Comparison of ENCODE assay signal across 8 cellular contexts in the genomic region with DNA sequence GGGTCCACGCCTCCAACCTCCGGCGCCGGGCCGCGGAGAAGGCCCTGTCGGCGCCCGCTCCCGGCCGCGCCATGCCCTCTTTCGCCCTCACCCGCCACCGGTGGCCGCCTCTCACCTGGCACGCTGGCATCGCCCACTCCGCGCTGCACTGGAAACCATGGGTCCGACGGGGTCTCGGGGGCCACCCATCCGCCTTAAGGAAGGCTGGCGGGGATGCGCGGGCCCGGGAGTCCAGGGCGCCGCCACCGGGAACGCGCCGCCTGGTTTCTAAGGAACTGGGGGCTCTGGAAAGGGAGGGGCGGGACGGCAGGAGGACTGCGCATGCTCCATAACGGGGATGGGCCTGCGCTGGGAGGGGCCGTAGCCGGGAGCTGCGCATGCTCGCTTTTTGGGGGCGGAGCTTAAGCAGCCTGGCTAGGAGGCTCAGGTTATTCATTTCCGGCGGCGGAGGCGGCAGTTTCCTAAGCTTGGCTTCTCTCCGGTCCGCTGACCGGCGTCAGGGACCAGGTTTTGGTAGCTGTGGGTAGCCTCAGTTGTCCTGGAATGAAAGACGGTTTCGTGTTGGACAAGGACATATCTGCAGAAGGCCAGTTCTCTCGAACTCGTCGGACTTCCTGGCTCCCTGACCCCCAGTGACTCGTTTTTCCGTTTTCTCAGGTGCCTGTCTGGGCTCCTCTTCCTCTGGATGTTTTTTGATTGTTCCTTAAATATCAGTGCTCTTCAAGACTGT. TPM values are rescaled to one million over a fixed set of nuclear protein-coding genes. Genes with fewer than 3 reads are reported as not detected.
DNase-seq lines count a peak whose midpoint lies in the region; ATAC-seq and TF ChIP-seq lines count a peak whose summit lies in the region.

TSS of gene GFOD2 (minus strand) at position 269 of the 730 bp plus-strand sequence. CDS start 33,601 bp downstream, outside the sequence.

- 0 out of 2 replicates have a peak, but pooled peaks cover 6% of the 10 kb centered on the region for H4K20me1 ChIP-seq in DND-41 (ENCODE audit: insufficient read depth, low read length)
- H4K20me1 ChIP-seq in fibroblast of lung (ENCODE audit: control insufficient read depth, extremely low read depth, insufficient read depth, low read length): no peaks in the 10 kb centered on the region

- H3K9ac ChIP-seq in DND-41 (ENCODE audit: low read depth, low read length): peak within 1 kb of the TSS; percentile 66
- peak within 1 kb of the TSS; percentile 83 for H3K9ac ChIP-seq in fibroblast of lung (ENCODE audit: insufficient read depth, low read length)

- peak within 1 kb of the TSS; percentile 85 to 99 (median 98) for H3K27ac Mint-ChIP-seq in naive thymus-derived CD8-positive, alpha-beta T cell

- ATAC-seq in DND-41 (ENCODE audit: insufficient read depth, low read depth) (peak; percentile 88), GM21825 (IDR thresholded peaks at IDR 0.05; ENCODE audit: unreplicated experiment) (peak; percentile 80)
- ATAC-seq in naive thymus-derived CD8-positive, alpha-beta T cell: peak; percentile 91 to 92

- peak; percentile 97 for DNase-seq in DND-41
- DNase-seq in Kasumi-1 (lab: John Stamatoyannopoulos, UW): peak; percentile 88 to 89
- peak; percentile 89 for DNase-seq in RPMI7951 (ENCODE audit: low read depth)
- DNase-seq in activated T-helper 1 cell treated with anti-CD3 and anti-CD28 coated beads, Interleukin-2, amount 50 U/mL, for 16 hours (ENCODE audit: low read depth in 1 of 2, low spot score in 1 of 2): peak; percentile 97
- peak; percentile 86 to 93 for DNase-seq in fibroblast of lung (ENCODE audit: low read depth in 2 of 2)
- DNase-seq in naive thymus-derived CD8-positive, alpha-beta T cell: peak; percentile 93 to 100 (median 98)
- peak; percentile 89 to 98 (median 96) for DNase-seq in stimulated activated naive CD4-positive, alpha-beta T cell (lab: John Stamatoyannopoulos, UW)

- H3K4me2 ChIP-seq in DND-41 (ENCODE audit: insufficient read depth, low read length) (peak within 1 kb of the TSS; percentile 89), fibroblast of lung (ENCODE audit: extremely low read depth, insufficient read depth, low read length) (peak within 1 kb of the TSS; percentile 94)

- H3K36me3 ChIP-seq in DND-41 (ENCODE audit: insufficient read depth, low read length) (peaks cover 6% of the 10 kb centered on the region; the same call in 1 of the 2 replicates), fibroblast of lung (ENCODE audit: control insufficient read depth, insufficient read depth, low read length) (peaks cover 2% of the 10 kb centered on the region)

- H2AFZ ChIP-seq in DND-41 (ENCODE audit: low read depth, low read length): peak within 1 kb of the TSS; percentile 82
- peak within 1 kb of the TSS; percentile 81 for H2AFZ ChIP-seq in fibroblast of lung (ENCODE audit: low read length)

- no peaks in the 10 kb centered on the region for H3K27me3 Mint-ChIP-seq in naive thymus-derived CD8-positive, alpha-beta T cell

- H3K9me3 ChIP-seq in DND-41 (ENCODE audit: insufficient read depth, low read length, severe bottlenecking): no peaks in the 10 kb centered on the region
- H3K9me3 ChIP-seq in fibroblast of lung (ENCODE audit: control insufficient read depth, insufficient read depth, low read depth, low read length): no peaks in the 10 kb centered on the region

- H3K27me3 ChIP-seq in DND-41 (ENCODE audit: insufficient read depth, low read length, poor library complexity): no peaks in the 10 kb centered on the region
- H3K27me3 ChIP-seq in fibroblast of lung (ENCODE audit: control insufficient read depth, insufficient read depth, low read length): no peaks in the 10 kb centered on the region

- H3K79me2 ChIP-seq in DND-41 (ENCODE audit: insufficient read depth, low read length): peaks cover 47% of the 10 kb centered on the region
- H3K79me2 ChIP-seq in fibroblast of lung (ENCODE audit: control insufficient read depth, insufficient read depth, low read length): peaks cover 18% of the 10 kb centered on the region

- POLR2A ChIA-PET in naive thymus-derived CD8-positive, alpha-beta T cell (lab: Charles Lee): interaction anchor here (0.8 to 1.9 kb wide), 7 partner anchors 10 to 172 kb away, joined by 3 to 10 read pairs (median 4); partner anchors contain the start of genes ACD, C16orf86, ENKD1 and PARD6A

- H3K27ac ChIP-seq in DND-41 (ENCODE audit: low read length) (peak within 1 kb of the TSS; percentile 88), fibroblast of lung (ENCODE audit: insufficient read depth, low read length) (peak within 1 kb of the TSS; percentile 83)

- H3K9me3 Mint-ChIP-seq in naive thymus-derived CD8-positive, alpha-beta T cell: no peaks in the 10 kb centered on the region

- peak within 1 kb of the TSS; percentile 90 to 99 (median 98) for H3K4me3 Mint-ChIP-seq in naive thymus-derived CD8-positive, alpha-beta T cell

- no peaks in the 10 kb centered on the region for H3K36me3 Mint-ChIP-seq in naive thymus-derived CD8-positive, alpha-beta T cell

- TF ChIP-seq CTCF in DND-41 (IDR thresholded peaks at IDR 0.05; ENCODE audit: borderline replicate concordance, extremely low read depth, low read length, poor library complexity, severe bottlenecking) (no peak), fibroblast of lung (conservative IDR thresholded peaks at IDR 0.05 in 1 of 2, IDR thresholded peaks at IDR 0.05 in 1 of 2; ENCODE audit: low read depth in 1 of 2, low read length in 2 of 2) (no peak)

- peaks cover 22 to 40% (median 33%) of the 10 kb centered on the region in 4 donors for H3K4me1 Mint-ChIP-seq in naive thymus-derived CD8-positive, alpha-beta T cell

- H3K4me3 ChIP-seq in DND-41 (ENCODE audit: low read depth in 1 of 2, low read length in 2 of 2) (peak within 1 kb of the TSS; percentile 67 to 75), fibroblast of lung (replicated peaks in 1 of 4; ENCODE audit: control extremely low read depth in 1 of 4, insufficient read depth in 1 of 4, low read depth in 3 of 4, low read length in 4 of 4) (peak within 1 kb of the TSS; percentile 57 to 92 (median 84))

- H3K4me1 ChIP-seq in DND-41 (ENCODE audit: insufficient read depth, low read length) (peaks cover 31% of the 10 kb centered on the region), fibroblast of lung (ENCODE audit: control insufficient read depth, extremely low read depth, insufficient read depth, low read length) (peaks cover 4% of the 10 kb centered on the region)

RNA-seq across cellular contexts. Expression of gene GFOD2, which starts in this region (rescaled TPM):
- 11.1 and 12.4 TPM in 2 replicates for total RNA-seq in RPMI7951 (2014; rRNA removed; shearing (Covaris generic))
- 12.8 and 15.2 TPM in 2 replicates for total RNA-seq in fibroblast of lung
- 9.2 and 10.0 TPM in 2 replicates for polyA plus RNA-seq in fibroblast of lung
- 10.7 and 12.1 TPM in 2 replicates for polyA plus RNA-seq in fibroblast of lung (2012)
- polyA minus RNA-seq in fibroblast of lung (ENCODE audit: low replicate concordance): 12.6 and 19.3 TPM in 2 replicates
- total RNA-seq in naive thymus-derived CD8-positive, alpha-beta T cell: 10 to 100 TPM; 12.7 to 13.0 TPM
- polyA plus RNA-seq in naive thymus-derived CD8-positive, alpha-beta T cell: 10 to 100 TPM in 1 of 3 donors, 1 to 10 TPM in 2; 6.0 to 10.9 (median 6.5) TPM

Comparison
In these comparisons a context has a peak if more than half of its experiments do, and no peak if none do; other contexts are left out.
1. Peak in every context shown above with its lines: DNase-seq, ATAC-seq, H3K4me3 ChIP-seq and H3K27ac ChIP-seq.